Comparison of ENCODE assay signal across 23 cellular contexts in genomic region chr16:84943620-84944019, GRCh38.
"Had no signal": no experiment of that assay in that cellular context is flagged by ENCODE, and none has a peak within 500 bp of the region (broad histone marks: within the 10 kb centered on the region; RNA-seq: fewer than 3 reads in every experiment).

No MANE protein-coding gene starts in this region.

- H3K9me3 ChIP-seq: esophagus muscularis mucosa, lower lobe of right lung, neutrophil, suprapubic skin, transverse colon had no signal

- H3K79me2 ChIP-seq: parathyroid adenoma had no signal

- H3K4me2 ChIP-seq: smooth muscle cell had no signal

- H3K27me3 ChIP-seq: esophagus muscularis mucosa, suprapubic skin, transverse colon had no signal

- ATAC-seq: left ventricle myocardium superior; lower lobe of right lung; natural killer cell; sciatic nerve; stimulated activated naive CD8-positive, alpha-beta T cell treated with anti-CD3 and anti-CD28 coated beads, Interleukin-15, amount 100 ng/mL, for 72 hours had no signal

- H3K27ac ChIP-seq: coronary artery, esophagus muscularis mucosa, lower lobe of right lung, neutrophil, parathyroid adenoma, suprapubic skin, transverse colon had no signal

- H2AFZ ChIP-seq: parathyroid adenoma had no signal

- H3K9ac ChIP-seq: parathyroid adenoma had no signal

- H3K36me3 ChIP-seq: esophagus muscularis mucosa, lower lobe of right lung, neutrophil, suprapubic skin, transverse colon had no signal

- H3K4me3 ChIP-seq: coronary artery, esophagus muscularis mucosa, lower lobe of right lung, smooth muscle cell, suprapubic skin, transverse colon had no signal

- FAIRE-seq: endothelial cell of umbilical vein, keratinocyte had no signal

- H3K4me1 ChIP-seq: lower lobe of right lung, parathyroid adenoma had no signal

- DNase-seq: dermis blood vessel endothelial cell; effector memory CD4-positive, alpha-beta T cell; foreskin melanocyte; hypothalamus; left ventricle myocardium superior; lower lobe of right lung; natural killer cell; stimulated activated CD4-positive, alpha-beta T cell treated with anti-CD3 and anti-CD28 coated beads, Interleukin-12 subunit alpha, Interleukin-12 subunit beta, amount 100 ng/mL, for 4 hours; stimulated activated CD4-positive, alpha-beta T cell treated with anti-CD3 and anti-CD28 coated beads, Interleukin-1b, Interleukin-23, amount 100 ng/mL, for 48 hours; stimulated activated CD4-positive, alpha-beta T cell treated with anti-CD3 and anti-CD28 coated beads, Interleukin-4, amount 100 ng/mL, for 1 hour; stimulated activated CD8-positive, alpha-beta memory T cell treated with anti-CD3 and anti-CD28 coated beads, Interleukin-4, amount 100 ng/mL, for 48 hours; stimulated activated naive CD4-positive, alpha-beta T cell; stimulated activated naive CD8-positive, alpha-beta T cell treated with anti-CD3 and anti-CD28 coated beads, Interleukin-15, amount 100 ng/mL, for 72 hours; transverse colon had no signal
